In the genomic region with DNA sequence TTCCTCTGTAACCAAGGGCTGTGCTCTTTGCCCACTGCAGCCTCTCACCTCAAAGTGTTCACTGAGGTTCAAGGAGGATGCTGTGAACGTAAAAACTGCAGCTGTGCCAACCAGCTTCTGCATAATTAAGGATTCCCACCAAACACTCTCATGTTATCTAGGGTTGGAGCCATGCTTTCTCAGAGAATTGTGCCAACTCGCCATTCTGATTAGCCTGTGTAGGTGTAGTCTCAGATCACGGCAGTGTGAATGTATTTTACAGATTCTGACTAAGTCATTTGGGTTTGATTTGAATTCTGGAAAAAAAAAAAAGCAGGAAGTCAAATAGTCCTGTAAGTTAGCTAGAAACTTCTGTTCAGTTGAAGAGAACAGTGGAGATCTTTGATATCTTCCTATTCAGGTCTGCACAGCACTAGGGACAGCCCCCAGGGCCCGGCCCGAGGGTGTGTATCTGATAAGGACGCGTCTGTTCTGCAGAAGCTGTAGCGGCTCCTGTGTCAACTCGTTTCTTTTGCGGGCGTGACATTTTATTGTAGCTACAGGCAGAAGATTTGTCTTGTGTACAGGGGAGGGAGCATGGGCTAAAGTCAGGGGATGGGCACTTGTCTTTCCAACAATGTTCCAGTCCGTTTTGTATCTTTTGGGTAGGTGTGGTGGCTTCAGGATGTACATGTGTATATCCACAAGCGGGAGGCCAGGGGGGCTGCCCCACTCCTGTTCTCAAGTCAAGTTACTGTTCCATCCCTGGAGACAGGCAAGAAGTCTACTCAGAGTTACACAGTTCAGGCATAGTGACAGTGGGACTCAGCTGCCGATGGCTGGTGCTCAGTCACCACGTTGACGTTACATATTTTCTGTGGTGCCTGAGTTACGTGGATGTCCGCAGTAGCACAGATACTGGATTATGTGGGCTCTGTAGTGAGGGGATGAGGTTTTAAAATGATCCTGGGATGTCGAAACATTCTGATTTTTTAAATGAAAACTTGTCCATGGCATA, we compare ENCODE assay signal across 12 cellular contexts. TPM values are rescaled to one million over a fixed set of nuclear protein-coding genes. Genes with fewer than 3 reads are reported as not detected.
DNase-seq lines count a peak whose midpoint lies in the region; ATAC-seq, FAIRE-seq and TF ChIP-seq lines count a peak whose summit lies in the region.
"Had no signal": no experiment of that assay in that cellular context is flagged by ENCODE, and none has a peak within 500 bp of the region (broad histone marks: within the 10 kb centered on the region; RNA-seq: fewer than 3 reads in every experiment).

No MANE protein-coding gene starts in this region.

- no peak overlapping the region for H3K27ac ChIP-seq in kidney (ENCODE audit: low read depth in 2 of 2, low read length in 2 of 2)
- H3K27ac ChIP-seq: A549 had no signal

- DNase-seq in cardiac septum (ENCODE audit: low spot score) (peak; percentile 69), left cardiac atrium (no peak), foreskin melanocyte (peak; percentile 67), NCI-H187 treated with DMSO at 0.1 percent for 48 hours (lab: John Stamatoyannopoulos, UW) (no peak), DMS153 (lab: John Stamatoyannopoulos, UW) (no peak), kidney (no peak), epidermal melanocyte (ENCODE audit: insufficient read length, low spot score) (no peak)
- peak; percentile 51 for DNase-seq in activated CD8-positive, alpha-beta T cell treated with anti-CD3 and anti-CD28 coated beads, Interleukin-2, amount 10 ng/mL, durations not matched to agents 7 days and 5 days
- DNase-seq: activated gamma-delta T cell, DMS79, NCI-H187 had no signal

- peaks cover 93% of the 10 kb centered on the region for H3K36me3 Mint-ChIP-seq in activated CD8-positive, alpha-beta T cell treated with anti-CD3 and anti-CD28 coated beads, Interleukin-2, amount 10 ng/mL, durations not matched to agents 7 days and 5 days (ENCODE audit: low read depth)

- H3K4me1 Mint-ChIP-seq in activated CD8-positive, alpha-beta T cell treated with anti-CD3 and anti-CD28 coated beads, Interleukin-2, amount 10 ng/mL, durations not matched to agents 7 days and 5 days (ENCODE audit: low read depth): peaks cover 92% of the 10 kb centered on the region

- intact Hi-C loops in cardiac septum (cut with DNase I): loop anchor here (10.0 kb wide), 1 partner anchor 179 kb away; no protein-coding TSS in a partner anchor
- intact Hi-C loops in left cardiac atrium (cut with DNase I): no loop called here
- intact Hi-C loops in kidney (cut with DNase I): no loop called here

- H3K27me3 Mint-ChIP-seq in activated CD8-positive, alpha-beta T cell treated with anti-CD3 and anti-CD28 coated beads, Interleukin-2, amount 10 ng/mL, durations not matched to agents 7 days and 5 days (ENCODE audit: low read depth): no peaks in the 10 kb centered on the region

- no peaks in the 10 kb centered on the region for H3K36me3 ChIP-seq in kidney (ENCODE audit: control insufficient read depth in 1 of 2, insufficient read depth in 2 of 2, low read length in 2 of 2)

- H3K9me3 Mint-ChIP-seq in activated CD8-positive, alpha-beta T cell treated with anti-CD3 and anti-CD28 coated beads, Interleukin-2, amount 10 ng/mL, durations not matched to agents 7 days and 5 days (ENCODE audit: insufficient read depth): no peaks in the 10 kb centered on the region

- no peaks in the 10 kb centered on the region for H3K9me3 ChIP-seq in kidney (ENCODE audit: control insufficient read depth in 1 of 2, low read length in 2 of 2)

- H3K4me3 Mint-ChIP-seq in activated CD8-positive, alpha-beta T cell treated with anti-CD3 and anti-CD28 coated beads, Interleukin-2, amount 10 ng/mL, durations not matched to agents 7 days and 5 days: peak overlapping the region; percentile 75

- no peak for FAIRE-seq in kidney (lab: Jason Lieb, UNC)
- FAIRE-seq: A549 had no signal

- ATAC-seq in left cardiac atrium: no peak
- peak; percentile 40 for ATAC-seq in activated CD8-positive, alpha-beta T cell treated with anti-CD3 and anti-CD28 coated beads, Interleukin-2, amount 10 ng/mL, durations not matched to agents 7 days and 5 days
- ATAC-seq: A549 had no signal

- H3K9ac ChIP-seq in kidney (ENCODE audit: low read length in 2 of 2): no peak overlapping the region

- TF ChIP-seq CTCF in kidney (IDR thresholded peaks at IDR 0.05; ENCODE audit: borderline replicate concordance, extremely low read depth, insufficient read depth): no peak

- H3K4me1 ChIP-seq in kidney (ENCODE audit: control insufficient read depth in 1 of 2, insufficient read depth in 1 of 2, low read depth in 1 of 2, low read length in 2 of 2): no peaks in the 10 kb centered on the region
- H3K4me1 ChIP-seq: A549 had no signal

- CTCF ChIA-PET in activated CD8-positive, alpha-beta T cell treated with anti-CD3 and anti-CD28 coated beads, Interleukin-2, amount 10 ng/mL, durations not matched to agents 7 days and 5 days (lab: Charles Lee): interaction anchor here (0.6 to 5.5 kb wide), 17 partner anchors 10 to 215 kb away, joined by 3 to 71 read pairs (median 4); a partner anchor contains a TSS

- POLR2A ChIA-PET in activated CD8-positive, alpha-beta T cell treated with anti-CD3 and anti-CD28 coated beads, Interleukin-2, amount 10 ng/mL, durations not matched to agents 7 days and 5 days (lab: Charles Lee): interaction anchor here (0.7 to 15.9 kb wide), 17 partner anchors 9 to 189 kb away, joined by 3 to 231 read pairs (median 7); a partner anchor contains a TSS

- H3K4me3 ChIP-seq in kidney (ENCODE audit: low read length in 2 of 2): no peak overlapping the region
- H3K4me3 ChIP-seq: A549 had no signal

- peak overlapping the region; percentile 88 for H3K27ac Mint-ChIP-seq in activated CD8-positive, alpha-beta T cell treated with anti-CD3 and anti-CD28 coated beads, Interleukin-2, amount 10 ng/mL, durations not matched to agents 7 days and 5 days

RNA-seq across cellular contexts. Expression of a gene that starts 12.4 kb away (rescaled TPM):
- 0.89 TPM for total RNA-seq in cardiac septum
- total RNA-seq in left cardiac atrium: 1 to 10 TPM in 1 of 2 donors, under 1 TPM in 1; 0.65 to 1.6 TPM
- 10 to 100 TPM; 91.2 to 95.2 TPM for total RNA-seq in activated CD8-positive, alpha-beta T cell treated with anti-CD3 and anti-CD28 coated beads, Interleukin-2, amount 10 ng/mL, durations not matched to agents 7 days and 5 days
- 23.7 TPM for total RNA-seq in kidney
- not detected for polyA plus RNA-seq in kidney (ENCODE audit: insufficient read depth, low read depth, low replicate concordance)

Comparison
In these comparisons a context has a peak if more than half of its experiments do, and no peak if none do; other contexts are left out.
1. DNase-seq: peak in cardiac septum (single experiment), activated CD8-positive, alpha-beta T cell treated with anti-CD3 and anti-CD28 coated beads, Interleukin-2, amount 10 ng/mL, durations not matched to agents 7 days and 5 days (single experiment) and foreskin melanocyte (single experiment); none in left cardiac atrium (single experiment), NCI-H187 treated with DMSO at 0.1 percent for 48 hours (single experiment), DMS153 (single experiment), kidney (single experiment) and epidermal melanocyte (single experiment).